Comparison of ENCODE assay signal across 1 cellular context in genomic region chr10:3779146-3779707, GRCh38.
TF ChIP-seq lines count a peak whose summit lies in the region.

No MANE protein-coding gene starts in this region.

TF ChIP-seq in GM12878, 131 proteins besides CTCF, POLR2A, EP300 and RAD21 (continued from another document):
- TF ChIP-seq PKNOX1 (IDR thresholded peaks at IDR 0.05), result no peak
- TF ChIP-seq POLR2AphosphoS2 (IDR thresholded peaks at IDR 0.05; ENCODE audit: low read depth, low read length), result peak; percentile 1; the same call in 1 of the 2 replicates
- no peak for TF ChIP-seq SP1 (IDR thresholded peaks at IDR 0.05; ENCODE audit: low read depth, low read length)
